In the genomic region with DNA sequence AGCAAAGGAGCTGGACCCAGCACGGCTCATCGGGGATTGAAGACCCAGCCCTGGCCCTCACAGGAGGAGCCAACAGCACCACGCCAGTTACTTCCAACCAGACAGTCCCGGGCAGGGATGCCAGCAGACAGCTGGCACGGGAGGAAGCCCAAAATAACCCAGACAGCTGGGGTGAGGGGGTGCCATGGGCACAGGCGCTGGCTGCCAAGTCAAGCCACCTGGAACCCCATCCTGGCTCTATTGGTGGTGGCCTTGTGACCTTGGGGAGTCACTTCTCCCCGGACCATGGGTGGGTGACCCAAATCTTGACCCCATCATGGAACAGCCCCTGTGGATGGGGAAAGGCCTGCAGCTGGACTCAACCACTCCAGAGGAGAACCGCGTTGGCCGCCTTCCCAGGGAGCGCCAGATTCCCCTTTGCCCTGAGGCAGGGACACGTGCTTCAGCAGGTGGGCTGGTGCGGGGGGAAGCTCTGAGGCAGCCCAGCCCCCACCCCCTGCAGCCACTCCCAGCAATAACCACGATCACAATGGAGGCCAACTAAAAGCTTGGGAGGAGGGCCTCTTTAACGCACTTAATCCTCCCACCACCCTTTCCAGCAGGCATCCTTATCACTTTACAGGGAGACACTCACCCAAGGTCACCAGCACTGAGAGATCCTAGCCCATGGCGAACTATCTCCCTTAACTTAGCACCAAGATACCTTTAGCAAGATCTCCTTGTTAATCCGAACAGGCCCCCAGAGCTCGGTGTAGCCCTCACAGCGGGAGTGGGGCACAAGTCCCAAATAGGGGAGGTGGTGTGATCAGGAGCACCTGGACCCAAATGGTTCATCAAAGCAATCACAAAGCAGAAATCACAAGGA, we compare ENCODE assay signal across 8 cellular contexts. TPM values are rescaled to one million over a fixed set of nuclear protein-coding genes. Genes with fewer than 3 reads are reported as not detected.
A peak's percentile ranks its signal among the peaks of the same experiment; 100 is the strongest.
DNase-seq lines count a peak whose midpoint lies in the region; ATAC-seq, FAIRE-seq and TF ChIP-seq lines count a peak whose summit lies in the region.

No MANE protein-coding gene starts in this region.

- H3K23me2 ChIP-seq in H1 (ENCODE audit: low read depth, low read length) = peaks cover 25% of the 10 kb centered on the region; the same call in 1 of the 2 replicates

- H2BK15ac ChIP-seq in H1 (ENCODE audit: low read length) = no peak overlapping the region; the same call in 1 of the 2 replicates

- peak in 1 of 2 experiments; percentile 45; a peak in 2 of 3 replicates for TF ChIP-seq POLR2A in H1 (IDR thresholded peaks at IDR 0.05; ENCODE audit: control extremely low read depth in 1 of 2, low read depth in 2 of 2, low read length in 2 of 2)

- H3K56ac ChIP-seq in H1 (replicated peaks; ENCODE audit: insufficient read length, low read depth, low read length) = no peak overlapping the region

- H3K4me1 ChIP-seq in HUES6 (ENCODE audit: control insufficient read depth, insufficient read depth, low read length) (peaks cover 44% of the 10 kb centered on the region), H1 (replicated peaks in 1 of 4; ENCODE audit: control insufficient read depth in 3 of 4, insufficient read depth in 4 of 4, low read length in 3 of 4) (peaks cover 11 to 34% (median 19%) of the 10 kb centered on the region in 4 experiments), upper lobe of right lung (peaks cover 55% of the 10 kb centered on the region)

- H4K91ac ChIP-seq in H1 (replicated peaks; ENCODE audit: insufficient read length, low read length) = no peak overlapping the region

- TF ChIP-seq RAD21 in H1 (IDR thresholded peaks at IDR 0.05 in 1 of 2, conservative IDR thresholded peaks at IDR 0.05 in 1 of 2; ENCODE audit: low read depth in 2 of 2, low read length in 2 of 2) = no peak

- no peak overlapping the region for H3K23ac ChIP-seq in H1 (ENCODE audit: insufficient read length)

- H3K4me3 ChIP-seq in HUES6 (ENCODE audit: low read depth, low read length) = peak overlapping the region; percentile 74
- peak overlapping the region in 3 of 4 experiments; percentile 14 to 47 (median 32); a peak in 3 of 8 replicates for H3K4me3 ChIP-seq in H1 (ENCODE audit: extremely low read depth in 1 of 4, insufficient read depth in 2 of 4, low read depth in 3 of 4, low read length in 4 of 4)
- peak overlapping the region; percentile 71 for H3K4me3 ChIP-seq in upper lobe of right lung

- peak overlapping the region; percentile 5 for H3K4ac ChIP-seq in H1 (replicated peaks; ENCODE audit: insufficient read length, low read depth, low read length)

- no peaks in the 10 kb centered on the region for H3K27me3 ChIP-seq in HUES6 (ENCODE audit: control insufficient read depth, insufficient read depth, low read length)
- H3K27me3 ChIP-seq in H1 (replicated peaks in 1 of 4; ENCODE audit: control insufficient read depth in 3 of 4, extremely low read depth in 1 of 4, insufficient read depth in 3 of 4, low read length in 3 of 4) = no peaks in the 10 kb centered on the region
- H3K27me3 ChIP-seq in upper lobe of right lung = no peaks in the 10 kb centered on the region

- peak overlapping the region; percentile 89; the same call in 1 of the 2 replicates for H3K18ac ChIP-seq in H1 (ENCODE audit: extremely low read depth, low read length)

- FAIRE-seq in H1 (lab: Jason Lieb, UNC) = no peak

- TF ChIP-seq CTCF in 22Rv1 (IDR thresholded peaks at IDR 0.05) (no peak), H1 (IDR thresholded peaks at IDR 0.05; ENCODE audit: control extremely low read depth in 1 of 3, insufficient read depth in 1 of 3, low read depth in 1 of 3, low read length in 3 of 3) (no peak), upper lobe of right lung (IDR thresholded peaks at IDR 0.05) (no peak), GM13976 (IDR thresholded peaks at IDR 0.05; ENCODE audit: borderline replicate concordance, control extremely low read depth, extremely low read depth, insufficient read depth, missing control alignments) (no peak)

- 77% methylated on average over 18 of the region's 19 CpGs; no CpG with 5 or more reads in 1 of the 2 experiments for WGBS in H1 (ENCODE audit: extremely low coverage in 1 of 2, insufficient coverage in 1 of 2, insufficient read length in 1 of 2, insufficient replicate concordance in 2 of 2, low coverage in 1 of 2, low lambda C conversion rate in 2 of 2, missing lambda C conversion rate in 1 of 2), 2 experiments

- H3K79me2 ChIP-seq in H1 (ENCODE audit: control insufficient read depth in 1 of 2, insufficient read depth in 2 of 2, low read length in 2 of 2) = peaks cover 0 to 38% of the 10 kb centered on the region in 2 experiments; a peak in 2 of 4 replicates

- H3K36me3 ChIP-seq in HUES6 (ENCODE audit: control insufficient read depth, insufficient read depth, low read length) (peaks cover 34% of the 10 kb centered on the region), H1 (ENCODE audit: control insufficient read depth in 2 of 4, insufficient read depth in 4 of 4, low read length in 3 of 4) (peaks cover 0 to 16% (median 3%) of the 10 kb centered on the region in 4 experiments; a peak in 4 of 8 replicates), upper lobe of right lung (peaks cover 17% of the 10 kb centered on the region)

- peak overlapping the region; percentile 100 for H3K9ac ChIP-seq in HUES6 (ENCODE audit: low read length)
- H3K9ac ChIP-seq in H1 (replicated peaks in 1 of 4; ENCODE audit: extremely low read depth in 1 of 4, low read depth in 3 of 4, low read length in 3 of 4) = no peak overlapping the region

- no peak for TF ChIP-seq EP300 in H1 (IDR thresholded peaks at IDR 0.05; ENCODE audit: borderline replicate concordance in 1 of 2, low read depth in 2 of 2, low read length in 2 of 2)

- 0 out of 2 replicates have a peak, but pooled peaks cover 6% of the 10 kb centered on the region for H3K79me1 ChIP-seq in H1 (ENCODE audit: low read depth, low read length)

- intact Hi-C loops in upper lobe of right lung (cut with DNase I) = no loop called here

- no peak overlapping the region for H2AK5ac ChIP-seq in H1 (ENCODE audit: low read depth, low read length)

- H4K8ac ChIP-seq in H1 (ENCODE audit: extremely low read depth, insufficient read depth, low read length) = no peak overlapping the region

- CTCF ChIA-PET in H1 (lab: Charles Lee; ENCODE audit: partially characterized antibody) = interaction anchor here (0.8 to 18.2 kb wide), 7 partner anchors 10 to 256 kb away, joined by 3 to 363 read pairs (median 114); a partner anchor contains a TSS

- no peak overlapping the region for H2BK20ac ChIP-seq in H1 (ENCODE audit: low read length)

- H2AFZ ChIP-seq in H1 (ENCODE audit: low read length) = no peak overlapping the region

- no peak overlapping the region for H2BK120ac ChIP-seq in H1 (replicated peaks; ENCODE audit: low read depth, low read length)

- peak overlapping the region; percentile 66 to 92; a peak in 3 of 4 replicates for H3K4me2 ChIP-seq in H1 (ENCODE audit: insufficient read depth in 1 of 2, low read depth in 2 of 2, low read length in 2 of 2)

- H3K27ac ChIP-seq in 22Rv1 (peak overlapping the region; percentile 100), HUES6 (ENCODE audit: low read depth, low read length) (peak overlapping the region; percentile 76; the same call in 1 of the 2 replicates), H1 (ENCODE audit: low read depth, low read length) (no peak overlapping the region), upper lobe of right lung (peak overlapping the region; percentile 100)

- H2BK12ac ChIP-seq in H1 (ENCODE audit: low read depth, low read length) = peak overlapping the region; percentile 50; the same call in 1 of the 2 replicates

- in situ Hi-C loops in GM13976 (cut with MboI; ENCODE audit: low sequenced_read_pairs, unreplicated experiment) = no loop called here

- no peak for ATAC-seq in upper lobe of right lung
- no peak for ATAC-seq in GM21576 (IDR thresholded peaks at IDR 0.05; ENCODE audit: unreplicated experiment)

- POLR2A ChIA-PET in H1 (lab: Charles Lee; ENCODE audit: partially characterized antibody) = interaction anchor here (0.9 to 34.9 kb wide), 13 partner anchors 2 to 256 kb away, joined by 3 to 958 read pairs (median 4); a partner anchor contains a TSS

- H3K14ac ChIP-seq in H1 (ENCODE audit: insufficient read length) = no peak overlapping the region

- peaks cover 6 to 13% of the 10 kb centered on the region in 2 experiments for H4K20me1 ChIP-seq in H1 (replicated peaks in 1 of 2; ENCODE audit: control insufficient read depth in 1 of 2, insufficient read depth in 2 of 2, low read length in 2 of 2)

- H2BK5ac ChIP-seq in H1 (ENCODE audit: low read depth, low read length) = peak overlapping the region; percentile 84

- H4K5ac ChIP-seq in H1 (ENCODE audit: insufficient read length, low read depth, low read length) = no peak overlapping the region

- DNase-seq in RPMI8226 = peak; percentile 55
- DNase-seq in H1 (ENCODE audit: low read depth in 1 of 2, low spot score in 2 of 2) = no peak
- DNase-seq in mucosa of gallbladder (ENCODE audit: low spot score) = peak; percentile 73
- DNase-seq in upper lobe of right lung = peak; percentile 80
- DNase-seq in GM13976 (ENCODE audit: low spot score) = no peak

- no peaks in the 10 kb centered on the region for H3K9me3 ChIP-seq in HUES6 (ENCODE audit: control insufficient read depth, insufficient read depth, low read depth, low read length)
- H3K9me3 ChIP-seq in H1 (ENCODE audit: insufficient read depth in 2 of 2, low read depth in 1 of 2, low read length in 1 of 2) = no peaks in the 10 kb centered on the region
- no peaks in the 10 kb centered on the region for H3K9me3 ChIP-seq in upper lobe of right lung

RNA-seq across cellular contexts. Expression of a gene that starts 4.7 kb away (rescaled TPM):
- total RNA-seq in H1 (2021; fragmentation: NEBNext Ultra II Directional; extraction: Animal tissue kit (Norgen Biotek cat#: 25700)) = 31.0 and 31.9 TPM in 2 replicates
- polyA plus RNA-seq in H1 (2011; rRNA removed) = 23.8 and 33.2 TPM in 2 replicates
- polyA plus RNA-seq in H1 (2011; cell fraction: cytosol; rRNA removed) = 24.2 TPM
- 46.5 TPM for polyA plus RNA-seq in H1 (2011; cell fraction: nucleus; rRNA removed)
- polyA plus RNA-seq in H1 (2012, experiment 1 of 2) = 13.3 to 22.8 TPM (median 17.1 TPM) in 4 replicates
- 10.2 TPM for polyA plus RNA-seq in H1 (2012, experiment 2 of 2)
- polyA plus RNA-seq in H1 (2013, experiment 1 of 2) = 16.3 TPM
- 14.9 TPM for polyA plus RNA-seq in H1 (2013, experiment 2 of 2)
- polyA minus RNA-seq in H1 (2011; rRNA and poly(A)+ RNA removed) = 15.0 and 16.7 TPM in 2 replicates
- polyA minus RNA-seq in H1 (2011; cell fraction: cytosol; rRNA and poly(A)+ RNA removed) = 27.1 TPM
- polyA minus RNA-seq in H1 (2011; cell fraction: nucleus; rRNA and poly(A)+ RNA removed) = 45.4 TPM
- total RNA-seq in mucosa of gallbladder (30.8 TPM), upper lobe of right lung (41.0 TPM)

RNA-seq across cellular contexts. Expression of a gene that starts 5.6 kb away (rescaled TPM):
- total RNA-seq in H1 (2021; fragmentation: NEBNext Ultra II Directional; extraction: Animal tissue kit (Norgen Biotek cat#: 25700)) = 17.7 and 17.8 TPM in 2 replicates
- polyA plus RNA-seq in H1 (2011; rRNA removed) = 1.3 and 2.3 TPM in 2 replicates
- 1.2 TPM for polyA plus RNA-seq in H1 (2011; cell fraction: cytosol; rRNA removed)
- 4.1 TPM for polyA plus RNA-seq in H1 (2011; cell fraction: nucleus; rRNA removed)
- 6.5 to 10.1 TPM (median 8.7 TPM) in 4 replicates for polyA plus RNA-seq in H1 (2012, experiment 1 of 2)
- 4.9 TPM for polyA plus RNA-seq in H1 (2012, experiment 2 of 2)
- polyA plus RNA-seq in H1 (2013, experiment 1 of 2) = 6.6 TPM
- polyA plus RNA-seq in H1 (2013, experiment 2 of 2) = 5.8 TPM
- polyA minus RNA-seq in H1 (2011; rRNA and poly(A)+ RNA removed) = 1.5 and 2.3 TPM in 2 replicates
- polyA minus RNA-seq in H1 (2011; cell fraction: cytosol; rRNA and poly(A)+ RNA removed) = 5.3 TPM
- 4.7 TPM for polyA minus RNA-seq in H1 (2011; cell fraction: nucleus; rRNA and poly(A)+ RNA removed)
- total RNA-seq in mucosa of gallbladder = 35.5 TPM
- 18.4 TPM for total RNA-seq in upper lobe of right lung

Comparison
In these comparisons a context has a peak if more than half of its experiments do, and no peak if none do; other contexts are left out.
1. DNase-seq: peak in RPMI8226 (single experiment), mucosa of gallbladder (single experiment) and upper lobe of right lung (single experiment); none in H1 (0 of 2) and GM13976 (single experiment).
2. Peak in every context shown above with its lines, with median percentiles within 50 percentile points of each other: H3K4me3 ChIP-seq.